ENCODE assay signal across 14 cellular contexts in the genomic region with DNA sequence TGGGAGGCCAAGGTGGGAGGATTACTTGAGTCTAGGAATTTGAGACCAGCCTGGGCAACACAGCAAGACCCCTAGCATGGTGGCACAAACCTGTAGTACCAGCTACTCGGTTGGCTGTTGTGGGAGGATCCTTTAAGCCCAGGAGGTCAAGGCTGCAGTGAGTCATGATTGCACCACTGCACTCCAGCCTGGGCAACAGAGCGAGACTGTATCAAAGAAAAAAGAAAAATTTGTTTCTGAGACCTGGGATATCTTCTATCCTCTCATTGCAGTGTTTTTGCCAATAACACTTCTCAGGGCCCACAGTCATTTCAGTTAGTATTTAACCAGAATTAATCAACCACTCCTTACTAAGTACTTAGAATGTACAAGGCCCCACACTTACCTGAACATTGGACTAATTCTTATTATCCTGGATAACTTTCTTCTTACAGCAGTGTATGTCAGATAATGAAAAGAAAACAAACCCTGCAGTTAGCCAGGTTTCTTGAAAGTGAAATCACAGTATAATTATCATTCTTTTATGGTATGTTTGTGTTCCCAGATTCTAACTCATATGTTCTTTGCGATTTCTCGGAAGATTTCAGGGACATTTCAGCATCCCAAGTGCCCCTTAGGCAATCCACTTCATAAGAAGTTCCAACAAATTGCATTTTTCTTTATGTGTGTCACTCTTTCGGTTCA.
A peak's percentile ranks its signal among the peaks of the same experiment; 100 is the strongest.
DNase-seq lines count a peak whose midpoint lies in the region; ATAC-seq, FAIRE-seq and TF ChIP-seq lines count a peak whose summit lies in the region.
"Had no signal": no experiment of that assay in that cellular context is flagged by ENCODE, and none has a peak within 500 bp of the region (broad histone marks: within the 10 kb centered on the region; RNA-seq: fewer than 3 reads in every experiment).

No MANE protein-coding gene starts in this region.

- no peak for FAIRE-seq in D721Med (lab: Jason Lieb, UNC)

- DNase-seq in Caco-2 = peak; percentile 38 to 48
- DNase-seq in RWPE2 (ENCODE audit: low spot score) = no peak
- peak; percentile 78 for DNase-seq in fibroblast of the aortic adventitia (ENCODE audit: low read depth)
- DNase-seq in osteocyte (ENCODE audit: extremely low spot score, unreplicated experiment) = no peak
- no peak for DNase-seq in activated naive CD4-positive, alpha-beta T cell treated with anti-CD3 and anti-CD28 coated beads, Interleukin-2, amount 50 U/mL, for 16 hours
- DNase-seq in D721Med (ENCODE audit: insufficient read length, low spot score) = no peak
- DNase-seq: activated CD8-positive, alpha-beta memory T cell treated with anti-CD3 and anti-CD28 coated beads, Interleukin-2, amount 50 U/mL, for 48 hours; CD8-positive, alpha-beta T cell; NCI-H1105 treated with DMSO at 0.1 percent for 48 hours; NK-92 treated with Interleukin-12 subunit alpha and Interleukin-12 subunit beta, amount 100 ng/mL, for 24 hours; T-helper 17 cell had no signal

- H3K36me3 ChIP-seq in Caco-2 (ENCODE audit: control insufficient read depth, insufficient read depth, low read length) = no peaks in the 10 kb centered on the region
- H3K36me3 ChIP-seq in RWPE2 (ENCODE audit: low read depth) = peaks cover 7% of the 10 kb centered on the region

- POLR2A ChIA-PET in Caco-2 (lab: Charles Lee) = interaction anchor here (0.7 kb wide), 1 partner anchor 27 kb away, joined by 7 read pairs; no protein-coding TSS in a partner anchor

- no peaks in the 10 kb centered on the region for H3K4me1 Mint-ChIP-seq in Caco-2 (ENCODE audit: low read depth, unreplicated experiment)
- peaks cover 25% of the 10 kb centered on the region for H3K4me1 Mint-ChIP-seq in osteocyte (ENCODE audit: unreplicated experiment)

- peaks cover 51% of the 10 kb centered on the region for H3K4me1 ChIP-seq in Caco-2
- peaks cover 19% of the 10 kb centered on the region for H3K4me1 ChIP-seq in RWPE2 (ENCODE audit: insufficient read depth, poor library complexity, severe bottlenecking)
- H3K4me1 ChIP-seq: parathyroid adenoma had no signal

- H3K27ac ChIP-seq in RWPE2 (ENCODE audit: poor library complexity, severe bottlenecking) = peak overlapping the region; percentile 45
- H3K27ac ChIP-seq: parathyroid adenoma had no signal

- H3K4me3 ChIP-seq in Caco-2 (ENCODE audit: low read depth, low read length) = no peak overlapping the region
- H3K4me3 ChIP-seq in RWPE2 (ENCODE audit: severe bottlenecking) = no peak overlapping the region
- H3K4me3 ChIP-seq in fibroblast of the aortic adventitia (ENCODE audit: low read depth, low read length) = no peak overlapping the region

- H3K9me3 Mint-ChIP-seq in Caco-2 (ENCODE audit: unreplicated experiment) (peaks cover 8% of the 10 kb centered on the region), osteocyte (ENCODE audit: unreplicated experiment) (no peaks in the 10 kb centered on the region)
- H3K9me3 Mint-ChIP-seq: CD8-positive, alpha-beta T cell had no signal

- TF ChIP-seq CTCF in Caco-2 (IDR thresholded peaks at IDR 0.05; ENCODE audit: insufficient read depth in 1 of 2, low read depth in 1 of 2, low read length in 1 of 2, severe bottlenecking in 1 of 2, unreplicated experiment in 1 of 2) (no peak), RWPE2 (IDR thresholded peaks at IDR 0.05; ENCODE audit: poor library complexity, severe bottlenecking) (no peak), fibroblast of the aortic adventitia (IDR thresholded peaks at IDR 0.05; ENCODE audit: insufficient read depth, low read length) (no peak), osteocyte (IDR thresholded peaks at IDR 0.05) (no peak), D721Med (IDR thresholded peaks at IDR 0.05; ENCODE audit: insufficient read depth, missing control alignments) (no peak)

- H3K27me3 ChIP-seq in Caco-2 (replicated peaks; ENCODE audit: control insufficient read depth, insufficient read depth, low read length) (no peaks in the 10 kb centered on the region), RWPE2 (ENCODE audit: insufficient read depth, poor library complexity, severe bottlenecking) (no peaks in the 10 kb centered on the region)

- H3K36me3 Mint-ChIP-seq in Caco-2 (ENCODE audit: insufficient read depth, unreplicated experiment) (peaks cover 8% of the 10 kb centered on the region), osteocyte (ENCODE audit: unreplicated experiment) (peaks cover 6% of the 10 kb centered on the region)

- ATAC-seq in RWPE2 (ENCODE audit: low read depth) (peak; percentile 61), GM18907 (IDR thresholded peaks at IDR 0.05; ENCODE audit: unreplicated experiment) (no peak), HG02588 (IDR thresholded peaks at IDR 0.05; ENCODE audit: unreplicated experiment) (no peak)
- ATAC-seq: CD8-positive, alpha-beta T cell; T-helper 17 cell had no signal

- H3K4me3 Mint-ChIP-seq in Caco-2 (ENCODE audit: unreplicated experiment) (no peak overlapping the region), osteocyte (ENCODE audit: unreplicated experiment) (peak overlapping the region; percentile 29)
- H3K4me3 Mint-ChIP-seq: CD8-positive, alpha-beta T cell; T-helper 17 cell had no signal

- no TSS peak for BruUV-seq in Caco-2 (replicated peaks; lab: Mats Ljungman, UMichigan)

- intact Hi-C loops in Caco-2 (cut with micrococcal nuclease; ENCODE audit: unreplicated experiment) = loop anchor here (1.0 to 2.0 kb wide), 2 partner anchors 22 to 58 kb away; no protein-coding TSS in a partner anchor

- H3K27me3 Mint-ChIP-seq in Caco-2 (ENCODE audit: insufficient read depth, unreplicated experiment) (no peaks in the 10 kb centered on the region), osteocyte (ENCODE audit: unreplicated experiment) (no peaks in the 10 kb centered on the region)
- H3K27me3 Mint-ChIP-seq: T-helper 17 cell had no signal

- CTCF ChIA-PET in Caco-2 (lab: Charles Lee) = interaction anchor here (0.6 kb wide), 1 partner anchor 76 kb away, joined by 3 read pairs; a partner anchor contains a TSS

- H3K27ac Mint-ChIP-seq in Caco-2 (ENCODE audit: unreplicated experiment) (peak overlapping the region; percentile 36), osteocyte (ENCODE audit: unreplicated experiment) (peak overlapping the region; percentile 89)
- H3K27ac Mint-ChIP-seq: CD8-positive, alpha-beta T cell; T-helper 17 cell had no signal

- H3K9me3 ChIP-seq in Caco-2 = no peaks in the 10 kb centered on the region
- H3K9me3 ChIP-seq in RWPE2 (ENCODE audit: severe bottlenecking) = no peaks in the 10 kb centered on the region

Comparison
In these comparisons a context has a peak if more than half of its experiments do, and no peak if none do; other contexts are left out.
1. DNase-seq: peak in Caco-2 (2 of 2) and fibroblast of the aortic adventitia (single experiment); none in RWPE2 (single experiment), osteocyte (single experiment), activated naive CD4-positive, alpha-beta T cell treated with anti-CD3 and anti-CD28 coated beads, Interleukin-2, amount 50 U/mL, for 16 hours (single experiment) and D721Med (single experiment).